ENCODE assay signal across 1 cellular context in the genomic region with DNA sequence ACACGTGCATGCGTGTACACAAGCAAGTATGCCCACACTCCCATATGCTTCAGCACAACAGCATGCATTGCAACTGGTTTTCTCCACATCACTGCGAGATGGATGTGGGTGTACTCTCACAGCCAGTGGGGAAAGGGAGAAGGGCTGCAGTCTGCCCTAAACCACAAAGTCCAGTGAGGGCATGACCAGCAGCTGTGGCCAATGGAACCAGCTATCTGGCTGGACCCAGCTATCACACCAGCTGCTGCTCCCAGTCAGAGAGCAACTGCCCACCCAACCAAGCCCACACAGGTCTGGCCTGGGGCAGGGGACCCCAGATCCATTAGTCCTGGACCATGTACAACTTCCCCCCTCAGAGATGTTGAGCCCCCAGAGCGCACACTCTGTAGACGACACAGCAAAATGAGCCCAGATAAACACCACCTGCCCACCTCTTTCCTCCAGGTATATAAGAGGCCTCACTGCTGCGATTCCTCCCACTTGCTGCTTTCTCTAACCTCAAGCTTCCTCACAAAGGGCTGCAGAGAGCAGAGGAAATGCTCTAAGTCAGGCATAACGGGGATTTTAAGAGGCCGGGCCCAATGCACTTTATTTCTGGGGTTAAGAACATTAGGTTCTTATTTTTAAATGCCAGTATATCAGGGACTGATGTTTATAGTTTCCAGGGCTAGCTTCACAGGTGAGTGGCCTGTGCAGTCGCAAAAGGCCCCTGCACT.
TF ChIP-seq lines count a peak whose summit lies in the region.

No MANE protein-coding gene starts in this region.

TF ChIP-seq in SK-N-SH, 30 proteins besides CTCF, POLR2A, EP300 and RAD21:
- TF ChIP-seq, protein P1, sequence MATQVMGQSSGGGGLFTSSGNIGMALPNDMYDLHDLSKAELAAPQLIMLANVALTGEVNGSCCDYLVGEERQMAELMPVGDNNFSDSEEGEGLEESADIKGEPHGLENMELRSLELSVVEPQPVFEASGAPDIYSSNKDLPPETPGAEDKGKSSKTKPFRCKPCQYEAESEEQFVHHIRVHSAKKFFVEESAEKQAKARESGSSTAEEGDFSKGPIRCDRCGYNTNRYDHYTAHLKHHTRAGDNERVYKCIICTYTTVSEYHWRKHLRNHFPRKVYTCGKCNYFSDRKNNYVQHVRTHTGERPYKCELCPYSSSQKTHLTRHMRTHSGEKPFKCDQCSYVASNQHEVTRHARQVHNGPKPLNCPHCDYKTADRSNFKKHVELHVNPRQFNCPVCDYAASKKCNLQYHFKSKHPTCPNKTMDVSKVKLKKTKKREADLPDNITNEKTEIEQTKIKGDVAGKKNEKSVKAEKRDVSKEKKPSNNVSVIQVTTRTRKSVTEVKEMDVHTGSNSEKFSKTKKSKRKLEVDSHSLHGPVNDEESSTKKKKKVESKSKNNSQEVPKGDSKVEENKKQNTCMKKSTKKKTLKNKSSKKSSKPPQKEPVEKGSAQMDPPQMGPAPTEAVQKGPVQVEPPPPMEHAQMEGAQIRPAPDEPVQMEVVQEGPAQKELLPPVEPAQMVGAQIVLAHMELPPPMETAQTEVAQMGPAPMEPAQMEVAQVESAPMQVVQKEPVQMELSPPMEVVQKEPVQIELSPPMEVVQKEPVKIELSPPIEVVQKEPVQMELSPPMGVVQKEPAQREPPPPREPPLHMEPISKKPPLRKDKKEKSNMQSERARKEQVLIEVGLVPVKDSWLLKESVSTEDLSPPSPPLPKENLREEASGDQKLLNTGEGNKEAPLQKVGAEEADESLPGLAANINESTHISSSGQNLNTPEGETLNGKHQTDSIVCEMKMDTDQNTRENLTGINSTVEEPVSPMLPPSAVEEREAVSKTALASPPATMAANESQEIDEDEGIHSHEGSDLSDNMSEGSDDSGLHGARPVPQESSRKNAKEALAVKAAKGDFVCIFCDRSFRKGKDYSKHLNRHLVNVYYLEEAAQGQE (IDR thresholded peaks at IDR 0.05; ENCODE audit: low read depth, low read length) = no peak
- no peak for TF ChIP-seq POLR2AphosphoS5 (IDR thresholded peaks at IDR 0.05; ENCODE audit: low read depth, low read length)
- no peak for TF ChIP-seq NRF1 (IDR thresholded peaks at IDR 0.05; ENCODE audit: low read depth, low read length)
- no peak for TF ChIP-seq PBX3 (IDR thresholded peaks at IDR 0.05)
- no peak for TF ChIP-seq USF1 (IDR thresholded peaks at IDR 0.05; ENCODE audit: borderline replicate concordance, low read depth)
- TF ChIP-seq JUND (IDR thresholded peaks at IDR 0.05) = no peak
- TF ChIP-seq RCOR1 (IDR thresholded peaks at IDR 0.05; ENCODE audit: low read length) = no peak
- TF ChIP-seq, protein P2, sequence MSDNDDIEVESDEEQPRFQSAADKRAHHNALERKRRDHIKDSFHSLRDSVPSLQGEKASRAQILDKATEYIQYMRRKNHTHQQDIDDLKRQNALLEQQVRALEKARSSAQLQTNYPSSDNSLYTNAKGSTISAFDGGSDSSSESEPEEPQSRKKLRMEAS (IDR thresholded peaks at IDR 0.05; ENCODE audit: low read depth) = no peak
- no peak for TF ChIP-seq NFIC (IDR thresholded peaks at IDR 0.05; ENCODE audit: borderline replicate concordance)
- TF ChIP-seq TEAD4 (IDR thresholded peaks at IDR 0.05; ENCODE audit: borderline replicate concordance, insufficient read depth) = no peak
TF ChIP-seq in SK-N-SH: peak in this region for 0.
